Comparison of ENCODE assay signal across 9 cellular contexts in genomic region chr2:27992787-27993747, GRCh38.
DNase-seq lines count a peak whose midpoint lies in the region; ATAC-seq, FAIRE-seq and TF ChIP-seq lines count a peak whose summit lies in the region.
"Had no signal": no experiment of that assay in that cellular context is flagged by ENCODE, and none has a peak within 500 bp of the region (broad histone marks: within the 10 kb centered on the region; RNA-seq: fewer than 3 reads in every experiment).

No MANE protein-coding gene starts in this region.

- POLR2A ChIA-PET in H1 (lab: Charles Lee; ENCODE audit: partially characterized antibody): no interaction called here

- peaks cover 0 to 1% of the 10 kb centered on the region in 2 experiments for H4K20me1 ChIP-seq in H1 (replicated peaks in 1 of 2; ENCODE audit: control insufficient read depth in 1 of 2, insufficient read depth in 2 of 2, low read length in 2 of 2)
- no peaks in the 10 kb centered on the region for H4K20me1 ChIP-seq in osteoblast (ENCODE audit: insufficient read depth, low read length)

- no peak overlapping the region for H3K9ac ChIP-seq in H1 (replicated peaks in 1 of 4; ENCODE audit: extremely low read depth in 1 of 4, low read depth in 3 of 4, low read length in 3 of 4)

- H3K4me3 ChIP-seq in H1 (ENCODE audit: extremely low read depth in 1 of 4, insufficient read depth in 2 of 4, low read depth in 3 of 4, low read length in 4 of 4) (no peak overlapping the region), osteoblast (ENCODE audit: insufficient read depth, low read length) (no peak overlapping the region)

- no peak overlapping the region for H2BK12ac ChIP-seq in H1 (ENCODE audit: low read depth, low read length)

- H3K4me1 ChIP-seq in H1 (replicated peaks in 1 of 4; ENCODE audit: control insufficient read depth in 3 of 4, insufficient read depth in 4 of 4, low read length in 3 of 4): no peaks in the 10 kb centered on the region
- H3K4me1 ChIP-seq in osteoblast (ENCODE audit: insufficient read depth, low read length): peaks cover 14% of the 10 kb centered on the region

- DNase-seq in GF-D8 (lab: John Stamatoyannopoulos, UW): peak; percentile 89
- peak; percentile 88 for DNase-seq in NOMO-1 treated with dmso at 0.1 percent for 144 hours (lab: John Stamatoyannopoulos, UW; ENCODE audit: unreplicated experiment)
- DNase-seq in H1 (ENCODE audit: low read depth in 1 of 2, low spot score in 2 of 2): no peak
- peak; percentile 73 for DNase-seq in osteoblast (ENCODE audit: insufficient read length, low spot score, missing footprints)
- no peak for DNase-seq in medulla oblongata (ENCODE audit: extremely low spot score)
- DNase-seq: naive B cell had no signal

- no peak for TF ChIP-seq EP300 in H1 (IDR thresholded peaks at IDR 0.05; ENCODE audit: borderline replicate concordance in 1 of 2, low read depth in 2 of 2, low read length in 2 of 2)

- H3K27ac ChIP-seq in H1 (ENCODE audit: low read depth, low read length) (no peak overlapping the region), osteoblast (ENCODE audit: low read depth, low read length) (no peak overlapping the region)

- H2AFZ ChIP-seq in H1 (ENCODE audit: low read length) (no peak overlapping the region), osteoblast (ENCODE audit: low read length) (no peak overlapping the region)

- H3K79me1 ChIP-seq in H1 (ENCODE audit: low read depth, low read length): no peaks in the 10 kb centered on the region

- H2BK120ac ChIP-seq in H1 (replicated peaks; ENCODE audit: low read depth, low read length): no peak overlapping the region

- no peak overlapping the region for H3K4me2 ChIP-seq in H1 (ENCODE audit: insufficient read depth in 1 of 2, low read depth in 2 of 2, low read length in 2 of 2)
- peak overlapping the region; percentile 15 for H3K4me2 ChIP-seq in osteoblast (ENCODE audit: insufficient read depth, low read length)

- H3K36me3 ChIP-seq in H1 (ENCODE audit: control insufficient read depth in 2 of 4, insufficient read depth in 4 of 4, low read length in 3 of 4) (no peaks in the 10 kb centered on the region), osteoblast (ENCODE audit: insufficient read depth, low read length) (no peaks in the 10 kb centered on the region)

- CTCF ChIA-PET in H1 (lab: Charles Lee; ENCODE audit: partially characterized antibody): no interaction called here

- no peak overlapping the region for H3K14ac ChIP-seq in H1 (ENCODE audit: insufficient read length)

- ATAC-seq in GM18511 (IDR thresholded peaks at IDR 0.05; ENCODE audit: unreplicated experiment) (no peak), HG02588 (IDR thresholded peaks at IDR 0.05; ENCODE audit: unreplicated experiment) (no peak), HG02852 (IDR thresholded peaks at IDR 0.05; ENCODE audit: unreplicated experiment) (no peak)

- H4K91ac ChIP-seq in H1 (replicated peaks; ENCODE audit: insufficient read length, low read length): no peak overlapping the region

- no peak for TF ChIP-seq RAD21 in H1 (IDR thresholded peaks at IDR 0.05 in 1 of 2, conservative IDR thresholded peaks at IDR 0.05 in 1 of 2; ENCODE audit: low read depth in 2 of 2, low read length in 2 of 2)

- TF ChIP-seq CTCF in H1 (IDR thresholded peaks at IDR 0.05; ENCODE audit: control extremely low read depth in 1 of 3, insufficient read depth in 1 of 3, low read depth in 1 of 3, low read length in 3 of 3) (no peak), osteoblast (IDR thresholded peaks at IDR 0.05; ENCODE audit: extremely low read depth, low read depth, low read length) (no peak)

- FAIRE-seq in H1 (lab: Jason Lieb, UNC): peak; percentile 28

- H3K9me3 ChIP-seq in H1 (ENCODE audit: insufficient read depth in 2 of 2, low read depth in 1 of 2, low read length in 1 of 2) (no peaks in the 10 kb centered on the region), osteoblast (ENCODE audit: low read depth, low read length) (no peaks in the 10 kb centered on the region)

- no peak overlapping the region for H2BK20ac ChIP-seq in H1 (ENCODE audit: low read length)

- H3K23ac ChIP-seq in H1 (ENCODE audit: insufficient read length): no peak overlapping the region

- H2AK5ac ChIP-seq in H1 (ENCODE audit: low read depth, low read length): no peak overlapping the region

- no peak overlapping the region for H2BK5ac ChIP-seq in H1 (ENCODE audit: low read depth, low read length)

- H4K5ac ChIP-seq in H1 (ENCODE audit: insufficient read length, low read depth, low read length): no peak overlapping the region

- H3K4ac ChIP-seq in H1 (replicated peaks; ENCODE audit: insufficient read length, low read depth, low read length): no peak overlapping the region

- H3K23me2 ChIP-seq in H1 (ENCODE audit: low read depth, low read length): no peaks in the 10 kb centered on the region

- H4K8ac ChIP-seq in H1 (ENCODE audit: extremely low read depth, insufficient read depth, low read length): no peak overlapping the region

- TF ChIP-seq POLR2A in H1 (IDR thresholded peaks at IDR 0.05; ENCODE audit: control extremely low read depth in 1 of 2, low read depth in 2 of 2, low read length in 2 of 2): no peak

- WGBS in H1 (ENCODE audit: extremely low coverage in 1 of 2, insufficient coverage in 1 of 2, insufficient read length in 1 of 2, insufficient replicate concordance in 2 of 2, low coverage in 1 of 2, low lambda C conversion rate in 2 of 2, missing lambda C conversion rate in 1 of 2), 2 experiments: 80% methylated on average over 1 of the region's 1 CpG; no CpG with 5 or more reads in 1 of the 2 experiments

- H3K18ac ChIP-seq in H1 (ENCODE audit: extremely low read depth, low read length): no peak overlapping the region

- H3K27me3 ChIP-seq in H1 (replicated peaks in 1 of 4; ENCODE audit: control insufficient read depth in 3 of 4, extremely low read depth in 1 of 4, insufficient read depth in 3 of 4, low read length in 3 of 4): no peaks in the 10 kb centered on the region
- H3K27me3 ChIP-seq in osteoblast (ENCODE audit: insufficient read depth, low read length): no peaks in the 10 kb centered on the region

- no peak overlapping the region for H3K56ac ChIP-seq in H1 (replicated peaks; ENCODE audit: insufficient read length, low read depth, low read length)

- no peak overlapping the region for H2BK15ac ChIP-seq in H1 (ENCODE audit: low read length)

- no peaks in the 10 kb centered on the region for H3K79me2 ChIP-seq in H1 (ENCODE audit: control insufficient read depth in 1 of 2, insufficient read depth in 2 of 2, low read length in 2 of 2)
- peaks cover 3% of the 10 kb centered on the region for H3K79me2 ChIP-seq in osteoblast (ENCODE audit: insufficient read depth, low read length)

TF ChIP-seq in H1, 55 proteins besides CTCF, POLR2A, EP300 and RAD21:
- TF ChIP-seq JUND (IDR thresholded peaks at IDR 0.05; ENCODE audit: low read length) (peak; percentile 81; the same call in 1 of the 2 replicates), KDM4A (IDR thresholded peaks at IDR 0.05; ENCODE audit: low read depth, low read length, severe bottlenecking) (no peak), TEAD4 (IDR thresholded peaks at IDR 0.05; ENCODE audit: low read depth, low read length) (peak; percentile 60; the same call in 1 of the 2 replicates)
TF ChIP-seq in H1: peak in this region for 2.

Comparison
In these comparisons a context has a peak if more than half of its experiments do, and no peak if none do; other contexts are left out.
1. DNase-seq: peak in GF-D8 (single experiment), NOMO-1 treated with dmso at 0.1 percent for 144 hours (single experiment) and osteoblast (single experiment); none in H1 (0 of 2) and medulla oblongata (single experiment).